1 cellular context compared by ENCODE assay signal in the genomic region with DNA sequence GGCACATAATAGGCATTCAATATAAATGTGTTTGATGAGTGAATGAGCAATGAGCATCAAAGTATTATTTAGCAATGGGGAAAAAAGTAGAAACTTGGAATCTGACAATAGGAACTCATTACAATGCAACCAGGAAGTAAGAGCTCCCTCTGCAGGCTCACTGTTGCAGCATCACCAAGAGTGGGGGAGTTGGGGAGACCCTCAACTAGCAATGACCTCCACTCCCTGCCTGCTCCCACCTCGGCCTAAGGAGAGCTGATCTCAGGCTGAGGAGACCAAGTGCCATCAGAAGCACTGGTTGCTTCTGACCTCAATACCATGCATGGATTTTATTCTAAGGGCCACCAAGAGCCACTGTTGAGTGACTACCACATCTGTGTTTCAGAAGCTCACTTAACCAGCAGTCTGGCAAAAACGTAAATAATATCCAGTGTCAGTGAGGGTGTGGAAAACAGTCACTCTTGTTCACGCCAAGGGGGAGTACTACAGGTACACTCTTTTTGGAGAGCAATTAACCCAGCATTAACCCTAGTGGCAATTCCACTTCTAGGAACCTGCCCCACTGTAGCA.
TF ChIP-seq lines count a peak whose summit lies in the region.

No MANE protein-coding gene starts in this region.

TF ChIP-seq in HCT116, 20 proteins besides CTCF, POLR2A, EP300 and RAD21 (continued from another document):
- TF ChIP-seq TCF7L2 (IDR thresholded peaks at IDR 0.05; ENCODE audit: borderline replicate concordance, extremely low read depth, insufficient read depth, insufficient read length) = no peak
- no peak for TF ChIP-seq FOSL1 (IDR thresholded peaks at IDR 0.05; ENCODE audit: low read depth)
- TF ChIP-seq EZH2 (IDR thresholded peaks at IDR 0.05) = no peak
- TF ChIP-seq SRF (IDR thresholded peaks at IDR 0.05; ENCODE audit: low read depth) = no peak
